1 cellular context compared by ENCODE assay signal in genomic region chr13:71760226-71760591, GRCh38.
TF ChIP-seq lines count a peak whose summit lies in the region.

No MANE protein-coding gene starts in this region.

TF ChIP-seq in WTC11, 78 proteins besides CTCF, POLR2A, EP300 and RAD21 (continued from another document):
- no peak for TF ChIP-seq PRDM15 (CRISPR knock-in tag; IDR thresholded peaks at IDR 0.05)
